22 cellular contexts compared by ENCODE assay signal in genomic region chr19:39696418-39696817, GRCh38. TPM values are rescaled to one million over a fixed set of nuclear protein-coding genes. Genes with fewer than 3 reads are reported as not detected.
DNase-seq lines count a peak whose midpoint lies in the region; ATAC-seq, FAIRE-seq and TF ChIP-seq lines count a peak whose summit lies in the region.
"Had no signal": no experiment of that assay in that cellular context is flagged by ENCODE, and none has a peak within 500 bp of the region (broad histone marks: within the 10 kb centered on the region; RNA-seq: fewer than 3 reads in every experiment).

No MANE protein-coding gene starts in this region.

- H3K9me3 ChIP-seq in right atrium auricular region, result no peaks in the 10 kb centered on the region

- H3K9me3 Mint-ChIP-seq in activated T-cell treated with anti-CD3 and anti-CD28 coated beads, Interleukin-2, amount 50 U/mL, for 72 hours, result no peaks in the 10 kb centered on the region

- no peaks in the 10 kb centered on the region for H3K27me3 ChIP-seq in right atrium auricular region

- H3K36me3 ChIP-seq in right atrium auricular region, result no peaks in the 10 kb centered on the region

- peak; percentile 34 to 66 for ATAC-seq in activated T-cell treated with anti-CD3 and anti-CD28 coated beads, Interleukin-2, amount 50 U/mL, for 72 hours (replicated peaks in 1 of 2)
- no peak for ATAC-seq in HG03521 (IDR thresholded peaks at IDR 0.05; ENCODE audit: unreplicated experiment)
- ATAC-seq: GM12878, Right ventricle myocardium inferior had no signal

- H3K27ac Mint-ChIP-seq in activated T-cell treated with anti-CD3 and anti-CD28 coated beads, Interleukin-2, amount 50 U/mL, for 72 hours, result no peak overlapping the region
- H3K27ac Mint-ChIP-seq: CD4-positive, CD25-positive, alpha-beta regulatory T cell had no signal

- TF ChIP-seq CTCF in fibroblast of mammary gland (conservative IDR thresholded peaks at IDR 0.05; ENCODE audit: control insufficient read depth, insufficient read depth, low read depth, low read length) (no peak), right atrium auricular region (IDR thresholded peaks at IDR 0.05) (no peak)

- no peak for DNase-seq in activated T-cell treated with anti-CD3 and anti-CD28 coated beads, Interleukin-2, amount 50 U/mL, for 72 hours
- DNase-seq in activated T-cell treated with anti-CD3 and anti-CD28 coated beads, Interleukin-2, amount 50 U/mL, for 48 hours, result no peak
- DNase-seq in RKO (ENCODE audit: low spot score) (peak; percentile 16), fibroblast of mammary gland (ENCODE audit: low read depth) (peak; percentile 40), right atrium auricular region (ENCODE audit: low spot score) (no peak), H54 (ENCODE audit: insufficient read length, low spot score) (no peak), GM19238 (ENCODE audit: insufficient read length, low spot score) (no peak)
- DNase-seq: CD4-positive, CD25-positive, alpha-beta regulatory T cell; DMS53; Karpas-422; NCI-H1436; NCI-H2029 treated with DMSO at 0.1 percent for 48 hours; NCI-H345; NCI-H526 treated with DMSO at 0.1 percent for 48 hours; T-helper 1 cell had no signal

- no peaks in the 10 kb centered on the region for H3K36me3 Mint-ChIP-seq in activated T-cell treated with anti-CD3 and anti-CD28 coated beads, Interleukin-2, amount 50 U/mL, for 72 hours (ENCODE audit: insufficient read depth in 2 of 2)

- peaks cover 35% of the 10 kb centered on the region for H3K4me1 Mint-ChIP-seq in activated T-cell treated with anti-CD3 and anti-CD28 coated beads, Interleukin-2, amount 50 U/mL, for 72 hours (ENCODE audit: low read depth)
- H3K4me1 Mint-ChIP-seq: CD4-positive, CD25-positive, alpha-beta regulatory T cell had no signal

- no peaks in the 10 kb centered on the region for H3K4me1 ChIP-seq in right atrium auricular region

- no peak for FAIRE-seq in H54 (lab: Jason Lieb, UNC)
- FAIRE-seq: A204.1, GM12878 had no signal

- peaks cover 58% of the 10 kb centered on the region for H3K27me3 Mint-ChIP-seq in activated T-cell treated with anti-CD3 and anti-CD28 coated beads, Interleukin-2, amount 50 U/mL, for 72 hours (ENCODE audit: low read depth)

- H3K4me3 ChIP-seq in fibroblast of mammary gland (ENCODE audit: control insufficient read depth, low read depth, low read length) (no peak overlapping the region), right atrium auricular region (no peak overlapping the region)
- H3K4me3 ChIP-seq: GM12878, SK-N-MC had no signal

- TF ChIP-seq POLR2A in H54 (IDR thresholded peaks at IDR 0.05; ENCODE audit: low read depth, low read length), result no peak

- no peak overlapping the region for H3K27ac ChIP-seq in right atrium auricular region
- H3K27ac ChIP-seq: SK-N-MC had no signal

- no peak overlapping the region for H3K4me3 Mint-ChIP-seq in activated T-cell treated with anti-CD3 and anti-CD28 coated beads, Interleukin-2, amount 50 U/mL, for 72 hours
- H3K4me3 Mint-ChIP-seq: CD4-positive, CD25-positive, alpha-beta regulatory T cell had no signal

RNA-seq across cellular contexts. Expression of gene LGALS14, which starts 7.9 kb away (rescaled TPM):
- total RNA-seq in activated T-cell treated with anti-CD3 and anti-CD28 coated beads, Interleukin-2, amount 50 U/mL, for 72 hours, result 1 to 10 TPM; 4.3 to 9.5 TPM
- total RNA-seq in right atrium auricular region, result not detected
- total RNA-seq: CD4-positive, CD25-positive, alpha-beta regulatory T cell; G401; OCI-LY7; Right ventricle myocardium inferior had no signal

RNA-seq across cellular contexts. Expression of gene LGALS16, which starts 40.7 kb away (rescaled TPM):
- total RNA-seq in activated T-cell treated with anti-CD3 and anti-CD28 coated beads, Interleukin-2, amount 50 U/mL, for 72 hours, result not detected
- total RNA-seq in right atrium auricular region, result not detected
- total RNA-seq: CD4-positive, CD25-positive, alpha-beta regulatory T cell; G401; GM12878; OCI-LY7; Right ventricle myocardium inferior had no signal

RNA-seq across cellular contexts. Expression of gene CLC, which starts 41.4 kb away (rescaled TPM):
- 1 to 10 TPM in 1 of 2 donors, not detected in 1; 1.7 TPM for total RNA-seq in activated T-cell treated with anti-CD3 and anti-CD28 coated beads, Interleukin-2, amount 50 U/mL, for 72 hours
- not detected for total RNA-seq in right atrium auricular region
- total RNA-seq: G401, OCI-LY7, Right ventricle myocardium inferior had no signal

Comparison
In these comparisons a context has a peak if more than half of its experiments do, and no peak if none do; other contexts are left out.
1. DNase-seq: peak in RKO (single experiment) and fibroblast of mammary gland (single experiment); none in activated T-cell treated with anti-CD3 and anti-CD28 coated beads, Interleukin-2, amount 50 U/mL, for 72 hours (0 of 2), activated T-cell treated with anti-CD3 and anti-CD28 coated beads, Interleukin-2, amount 50 U/mL, for 48 hours (0 of 2), right atrium auricular region (single experiment), H54 (single experiment) and GM19238 (single experiment).
2. RNA of gene LGALS14, which starts 7.9 kb away (total RNA-seq): 4.3 to 9.5 TPM in activated T-cell treated with anti-CD3 and anti-CD28 coated beads, Interleukin-2, amount 50 U/mL, for 72 hours; not detected in right atrium auricular region; every median in the first group is over 4 times any median in the second.